Comparison of ENCODE assay signal across 31 cellular contexts in genomic region chr4:16106956-16107355, GRCh38. TPM values are rescaled to one million over a fixed set of nuclear protein-coding genes. Genes with fewer than 3 reads are reported as not detected.
"Had no signal": no experiment of that assay in that cellular context is flagged by ENCODE, and none has a peak within 500 bp of the region (broad histone marks: within the 10 kb centered on the region; RNA-seq: fewer than 3 reads in every experiment).

No MANE protein-coding gene starts in this region.

- H3K4me1 ChIP-seq: neural progenitor cell, pancreas, prostate gland, sigmoid colon, suprapubic skin, tibial artery, upper lobe of right lung had no signal

- H2AFZ ChIP-seq: neural progenitor cell had no signal

- H3K4me1 Mint-ChIP-seq: immature natural killer cell; memory B cell; naive B cell; natural killer cell; nephron progenitor cell; neural progenitor cell; stimulated activated naive B cell treated with anti-CD40 and anti-IgM and Interleukin-4, amounts not matched to agents 10 μg/mL and 1 μg/mL and 100 μg/mL, for 72 hours had no signal

- DNase-seq: heart left ventricle; hypothalamus; immature natural killer cell; kidney; left colon; left ventricle myocardium inferior; naive B cell; natural killer cell; nephron progenitor cell; pancreas; posterior cingulate gyrus; retina; right cardiac atrium; sigmoid colon; stimulated activated CD4-positive, alpha-beta T cell treated with anti-CD3 and anti-CD28 coated beads, Interleukin-1b, Interleukin-23, amount 100 ng/mL, for 48 hours; stimulated activated CD4-positive, alpha-beta T cell treated with anti-CD3 and anti-CD28 coated beads, Interleukin-2, amount 100 ng/mL, for 48 hours; stimulated activated CD4-positive, alpha-beta T cell treated with anti-CD3 and anti-CD28 coated beads, Interleukin-4, amount 100 ng/mL, for 4 hours; stimulated activated CD8-positive, alpha-beta memory T cell treated with anti-CD3 and anti-CD28 coated beads, Interleukin-4, amount 100 ng/mL, for 48 hours; stimulated activated naive B cell treated with anti-CD40 and anti-IgM and Interleukin-4, amounts not matched to agents 10 μg/mL and 1 μg/mL and 100 μg/mL, for 72 hours; tibial artery; trophoblast cell; upper lobe of right lung had no signal

- H3K9me3 Mint-ChIP-seq: immature natural killer cell; natural killer cell; nephron progenitor cell; neural progenitor cell; stimulated activated naive B cell treated with anti-CD40 and anti-IgM and Interleukin-4, amounts not matched to agents 10 μg/mL and 1 μg/mL and 100 μg/mL, for 72 hours; stimulated activated naive CD8-positive, alpha-beta T cell treated with anti-CD3 and anti-CD28 coated beads, Interleukin-15, Interleukin-2, amounts not matched to agents 100 ng/mL and 50 ng/mL, for 24 hours had no signal

- H3K27ac ChIP-seq: heart left ventricle, left ventricle myocardium inferior, neural progenitor cell, pancreas, prostate gland, sigmoid colon, suprapubic skin, thoracic aorta, tibial artery, upper lobe of right lung had no signal

- H3K4me2 ChIP-seq: neural progenitor cell, smooth muscle cell had no signal

- H3K36me3 ChIP-seq: heart left ventricle, left ventricle myocardium inferior, neural progenitor cell, pancreas, prostate gland, sigmoid colon, suprapubic skin, thoracic aorta, tibial artery, upper lobe of right lung had no signal

- H3K36me3 Mint-ChIP-seq: immature natural killer cell; memory B cell; naive B cell; natural killer cell; neural progenitor cell; stimulated activated naive B cell treated with anti-CD40 and anti-IgM and Interleukin-4, amounts not matched to agents 10 μg/mL and 1 μg/mL and 100 μg/mL, for 72 hours had no signal

- H3K27ac Mint-ChIP-seq: immature natural killer cell; memory B cell; natural killer cell; neural progenitor cell; stimulated activated naive B cell treated with anti-CD40 and anti-IgM and Interleukin-4, amounts not matched to agents 10 μg/mL and 1 μg/mL and 100 μg/mL, for 72 hours; stimulated activated naive CD8-positive, alpha-beta T cell treated with anti-CD3 and anti-CD28 coated beads, Interleukin-15, Interleukin-2, amounts not matched to agents 100 ng/mL and 50 ng/mL, for 24 hours had no signal

- H3K4me3 Mint-ChIP-seq: immature natural killer cell; memory B cell; naive B cell; natural killer cell; nephron progenitor cell; neural progenitor cell; stimulated activated naive B cell treated with anti-CD40 and anti-IgM and Interleukin-4, amounts not matched to agents 10 μg/mL and 1 μg/mL and 100 μg/mL, for 72 hours; stimulated activated naive CD8-positive, alpha-beta T cell treated with anti-CD3 and anti-CD28 coated beads, Interleukin-15, Interleukin-2, amounts not matched to agents 100 ng/mL and 50 ng/mL, for 24 hours had no signal

- H3K9ac ChIP-seq: neural progenitor cell had no signal

- H3K27me3 ChIP-seq: neural progenitor cell, pancreas, sigmoid colon, tibial artery, upper lobe of right lung had no signal

- H3K9me3 ChIP-seq: heart left ventricle, left ventricle myocardium inferior, pancreas, prostate gland, sigmoid colon, suprapubic skin, thoracic aorta, tibial artery, upper lobe of right lung had no signal

- H3K4me3 ChIP-seq: heart left ventricle, left ventricle myocardium inferior, neural progenitor cell, pancreas, prostate gland, sigmoid colon, smooth muscle cell, suprapubic skin, thoracic aorta, tibial artery, upper lobe of right lung had no signal

- ATAC-seq: heart left ventricle; left colon; natural killer cell; pancreas; stimulated activated naive B cell treated with anti-CD40 and anti-IgM and Interleukin-4, amounts not matched to agents 10 μg/mL and 1 μg/mL and 100 μg/mL, for 72 hours; upper lobe of right lung had no signal

RNA-seq across cellular contexts. Expression of gene PROM1, which starts 23.1 kb away (rescaled TPM):
- total RNA-seq: lung microvascular endothelial cell, natural killer cell, osteoblast had no signal
